26 cellular contexts compared by ENCODE assay signal in the genomic region with DNA sequence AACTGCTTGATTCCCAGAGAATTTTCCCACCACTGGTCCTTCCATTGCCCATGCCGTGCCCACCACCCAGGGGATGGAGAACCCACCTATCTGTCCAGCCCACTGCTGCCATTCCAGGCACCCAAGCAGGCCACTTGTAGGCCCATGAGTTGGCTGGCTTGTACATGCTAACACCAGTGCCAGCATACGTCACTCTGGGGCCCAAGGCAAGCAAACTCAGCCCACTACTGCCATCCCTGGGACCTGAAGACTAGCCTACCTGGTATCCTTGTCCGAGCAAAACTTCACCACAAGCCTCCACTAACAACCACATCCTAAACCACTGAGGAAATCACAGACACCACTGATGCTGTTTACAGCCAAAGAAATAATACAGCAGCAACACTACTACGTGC.
"Had no signal": no experiment of that assay in that cellular context is flagged by ENCODE, and none has a peak within 500 bp of the region (broad histone marks: within the 10 kb centered on the region; RNA-seq: fewer than 3 reads in every experiment).

No MANE protein-coding gene starts in this region.

- ATAC-seq: heart left ventricle had no signal

- H3K4me3 Mint-ChIP-seq: activated T-cell treated with anti-CD3 and anti-CD28 coated beads, Interleukin-2, amount 50 U/mL, for 24 hours; endodermal cell; natural killer cell; stimulated activated naive CD8-positive, alpha-beta T cell treated with anti-CD3 and anti-CD28 coated beads, Interleukin-15, Interleukin-2, amounts not matched to agents 100 ng/mL and 50 ng/mL, for 24 hours; T-helper 2 cell treated with Interferon-gamma antibody and Interleukin-4, amounts not matched to agents 5 μg/mL and 100 μg/mL, for 36 hours had no signal

- H3K27me3 Mint-ChIP-seq: activated T-cell treated with anti-CD3 and anti-CD28 coated beads, Interleukin-2, amount 50 U/mL, for 24 hours had no signal

- DNase-seq: activated CD4-positive, alpha-beta T cell treated with anti-CD3 and anti-CD28 coated beads, Interleukin-2, amount 50 U/mL, for 4 hours; activated CD4-positive, CD25-positive, alpha-beta regulatory T cell treated with anti-CD3 and anti-CD28 coated beads, Interleukin-2, amount 50 U/mL, for 72 hours; activated gamma-delta T cell; activated naive CD4-positive, alpha-beta T cell treated with anti-CD3 and anti-CD28 coated beads, Interleukin-2, amount 50 U/mL, for 16 hours; activated T-cell treated with anti-CD3 and anti-CD28 coated beads, Interleukin-2, amount 50 U/mL, for 24 hours; adrenal gland; brain microvascular endothelial cell; central memory CD4-positive, alpha-beta T cell; colonic mucosa; dorsolateral prefrontal cortex; esophagus squamous epithelium; heart left ventricle; left cardiac atrium; midbrain; natural killer cell; ovary; stimulated activated CD4-positive, alpha-beta T cell treated with anti-CD3 and anti-CD28 coated beads, Interleukin-2, amount 100 ng/mL, for 48 hours; tibial artery had no signal

- H3K27me3 ChIP-seq: adrenal gland, ascending aorta, brain microvascular endothelial cell, colonic mucosa, dorsolateral prefrontal cortex, esophagus squamous epithelium, heart left ventricle, neutrophil, ovary, tibial artery had no signal

- H3K36me3 ChIP-seq: adrenal gland, ascending aorta, brain microvascular endothelial cell, colonic mucosa, esophagus squamous epithelium, heart left ventricle, neutrophil, ovary, prostate gland, tibial artery, WERI-Rb-1 had no signal

- H3K27ac Mint-ChIP-seq: activated T-cell treated with anti-CD3 and anti-CD28 coated beads, Interleukin-2, amount 50 U/mL, for 24 hours; endodermal cell; stimulated activated naive CD8-positive, alpha-beta T cell treated with anti-CD3 and anti-CD28 coated beads, Interleukin-15, Interleukin-2, amounts not matched to agents 100 ng/mL and 50 ng/mL, for 24 hours; T-helper 2 cell treated with Interferon-gamma antibody and Interleukin-4, amounts not matched to agents 5 μg/mL and 100 μg/mL, for 36 hours had no signal

- H3K9me3 Mint-ChIP-seq: endodermal cell had no signal

- H3K4me3 ChIP-seq: adrenal gland, ascending aorta, colonic mucosa, dorsolateral prefrontal cortex, esophagus squamous epithelium, heart left ventricle, ovary, prostate gland, SK-N-MC, tibial artery had no signal
